26 cellular contexts compared by ENCODE assay signal in the genomic region with DNA sequence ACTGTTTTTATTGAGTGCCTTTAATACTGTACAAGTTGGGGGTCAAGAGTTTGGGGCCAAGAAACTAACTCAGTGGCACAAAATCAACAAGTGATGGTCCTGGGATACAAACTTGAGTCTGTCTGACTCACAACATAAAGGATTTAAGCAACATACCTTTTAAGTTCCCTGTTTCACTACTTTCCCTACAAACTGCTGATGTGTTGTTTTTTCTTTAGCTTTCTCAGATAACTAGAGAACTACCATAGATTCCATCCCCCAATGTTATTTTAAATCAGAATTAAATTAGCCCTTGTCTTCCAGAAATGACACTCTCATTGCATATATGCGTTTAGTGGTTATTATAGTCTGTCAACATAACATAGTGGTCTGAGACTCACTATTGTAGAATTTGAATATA.
"Had no signal": no experiment of that assay in that cellular context is flagged by ENCODE, and none has a peak within 500 bp of the region (broad histone marks: within the 10 kb centered on the region; RNA-seq: fewer than 3 reads in every experiment).

No MANE protein-coding gene starts in this region.

- ATAC-seq: effector memory CD8-positive, alpha-beta T cell; esophagus mucosa; gastrocnemius medialis; heart right ventricle; left cardiac atrium; left lung; left ventricle myocardium superior; lower lobe of right lung; mucosa of descending colon had no signal

- H3K36me3 ChIP-seq: colonic mucosa, esophagus squamous epithelium, gastrocnemius medialis, heart right ventricle, left lung, lower lobe of right lung had no signal

- H3K9me3 ChIP-seq: colonic mucosa, esophagus squamous epithelium, gastrocnemius medialis, heart right ventricle, left lung, lower lobe of right lung, mucosa of descending colon had no signal

- H3K27ac ChIP-seq: colonic mucosa, epithelial cell of prostate, esophagus squamous epithelium, gastrocnemius medialis, heart right ventricle, left lung, lower lobe of right lung had no signal

- FAIRE-seq: endometrium, islet of Langerhans, keratinocyte had no signal

- H3K27me3 ChIP-seq: colonic mucosa, esophagus squamous epithelium, gastrocnemius medialis, left lung had no signal

- H3K4me1 ChIP-seq: colonic mucosa, esophagus squamous epithelium, gastrocnemius medialis, heart right ventricle, left lung, lower lobe of right lung had no signal

- H3K4me3 ChIP-seq: colonic mucosa, esophagus squamous epithelium, gastrocnemius medialis, heart right ventricle, left lung, lower lobe of right lung, mucosa of descending colon had no signal

- DNase-seq: colonic mucosa; cortex of kidney; effector CD8-positive, alpha-beta T cell; effector memory CD8-positive, alpha-beta T cell; endodermal cell; erythroblast; esophagus squamous epithelium; foreskin fibroblast; foreskin melanocyte; gastrocnemius medialis; glutamatergic neuron; head of caudate nucleus; heart right ventricle; hippocampal formation; left cardiac atrium; left lung; left ventricle myocardium superior; lower lobe of right lung; mesenchymal stem cell; mucosa of descending colon; naive B cell had no signal
